In genomic region chr1:90823686-90824085, GRCh38 we compare ENCODE assay signal across 1 cellular context.
TF ChIP-seq lines count a peak whose summit lies in the region.

No MANE protein-coding gene starts in this region.

TF ChIP-seq in HEK293, 187 proteins besides CTCF, POLR2A, EP300 and RAD21 (continued from another document):
- no peak for TF ChIP-seq ZNF645 (tag by site-specific recombination; IDR thresholded peaks at IDR 0.05)
